ENCODE assay signal across 8 cellular contexts in the genomic region with DNA sequence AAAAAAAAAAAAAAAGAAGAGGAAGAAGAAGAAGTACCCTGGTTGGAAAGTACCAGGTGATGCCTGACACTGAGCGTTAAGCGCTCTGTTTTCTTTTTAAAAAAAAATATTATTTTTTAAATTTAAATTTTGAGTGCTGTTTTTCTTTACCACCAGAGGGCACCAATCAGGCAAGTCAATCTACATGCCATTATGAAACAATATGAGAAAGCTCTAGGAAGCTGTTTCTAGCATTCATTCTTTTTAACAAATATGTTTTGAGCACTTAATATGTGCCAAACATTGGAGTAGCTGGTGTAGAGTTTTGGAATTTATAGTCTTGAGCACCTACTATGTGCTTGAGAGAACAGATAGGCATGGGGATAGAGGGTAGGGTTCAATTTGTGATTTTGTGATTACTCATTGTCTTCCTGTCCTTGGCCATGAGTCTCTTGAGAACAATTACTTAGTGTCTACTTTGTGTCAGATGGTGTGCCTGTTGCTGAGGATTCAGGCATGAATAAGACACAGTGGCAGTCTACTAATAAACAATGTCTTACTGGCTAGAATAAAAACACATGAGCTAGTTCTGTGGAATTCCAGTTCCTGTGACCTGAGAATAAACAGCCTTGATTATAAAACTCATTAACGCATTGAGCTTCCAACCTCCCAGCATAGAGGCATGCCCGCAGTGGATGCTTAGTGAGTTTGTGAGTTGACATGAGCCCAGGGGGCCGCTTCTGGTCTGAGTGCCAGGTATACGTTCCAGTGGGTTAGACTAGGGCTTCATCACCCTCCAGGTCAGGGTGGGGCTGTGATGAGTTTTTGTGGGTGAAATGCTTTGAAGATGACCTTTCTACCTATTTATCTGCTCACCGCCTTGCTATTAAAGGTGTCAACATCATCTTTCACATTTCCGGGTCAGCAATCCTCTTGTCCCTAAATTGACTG.
A peak's percentile ranks its signal among the peaks of the same experiment; 100 is the strongest.
DNase-seq lines count a peak whose midpoint lies in the region; ATAC-seq, FAIRE-seq and TF ChIP-seq lines count a peak whose summit lies in the region.

No MANE protein-coding gene starts in this region.

- peak; percentile 67 for TF ChIP-seq CTCF in AG10803 (conservative IDR thresholded peaks at IDR 0.05; ENCODE audit: low read length)
- peak; percentile 49 for TF ChIP-seq CTCF in GM12865 (IDR thresholded peaks at IDR 0.05; ENCODE audit: insufficient read depth, low read depth, low read length, missing control alignments)

- H3K4me3 Mint-ChIP-seq in stimulated activated naive B cell treated with anti-CD40 and anti-IgM and Interleukin-4, amounts not matched to agents 10 μg/mL and 1 μg/mL and 100 μg/mL, for 72 hours: no peak overlapping the region

- peaks cover 26 to 40% of the 10 kb centered on the region in 2 donors for H3K4me1 Mint-ChIP-seq in stimulated activated naive B cell treated with anti-CD40 and anti-IgM and Interleukin-4, amounts not matched to agents 10 μg/mL and 1 μg/mL and 100 μg/mL, for 72 hours

- peak; percentile 97 for FAIRE-seq in islet of Langerhans (lab: Jason Lieb, UNC)

- H3K27ac Mint-ChIP-seq in stimulated activated naive B cell treated with anti-CD40 and anti-IgM and Interleukin-4, amounts not matched to agents 10 μg/mL and 1 μg/mL and 100 μg/mL, for 72 hours: peak overlapping the region; percentile 78

- H3K4me3 ChIP-seq in AG10803 (ENCODE audit: low read length): no peak overlapping the region
- no peak overlapping the region for H3K4me3 ChIP-seq in GM12865 (ENCODE audit: low read depth, low read length)

- no peaks in the 10 kb centered on the region for H3K9me3 Mint-ChIP-seq in stimulated activated naive B cell treated with anti-CD40 and anti-IgM and Interleukin-4, amounts not matched to agents 10 μg/mL and 1 μg/mL and 100 μg/mL, for 72 hours

- peak; percentile 2 to 5 for ATAC-seq in stimulated activated naive B cell treated with anti-CD40 and anti-IgM and Interleukin-4, amounts not matched to agents 10 μg/mL and 1 μg/mL and 100 μg/mL, for 72 hours (replicated peaks)

- H3K36me3 Mint-ChIP-seq in stimulated activated naive B cell treated with anti-CD40 and anti-IgM and Interleukin-4, amounts not matched to agents 10 μg/mL and 1 μg/mL and 100 μg/mL, for 72 hours: peaks cover 4 to 5% of the 10 kb centered on the region in 2 donors

- no peaks in the 10 kb centered on the region for H3K27me3 Mint-ChIP-seq in stimulated activated naive B cell treated with anti-CD40 and anti-IgM and Interleukin-4, amounts not matched to agents 10 μg/mL and 1 μg/mL and 100 μg/mL, for 72 hours

- peak; percentile 86 for DNase-seq in AG10803 (ENCODE audit: low read depth)
- peak; percentile 66 for DNase-seq in GM12865 (ENCODE audit: low read depth)
- DNase-seq in NCI-H446 treated with DMSO at 0.1 percent for 48 hours (lab: John Stamatoyannopoulos, UW): peak; percentile 57
- peak; percentile 75 for DNase-seq in astrocyte of the hippocampus (ENCODE audit: low read depth, low spot score)
- DNase-seq in stimulated activated naive B cell treated with anti-CD40 and anti-IgM and Interleukin-4, amounts not matched to agents 10 μg/mL and 1 μg/mL and 100 μg/mL, for 72 hours: no peak
- DNase-seq in cerebellar nuclear complex (lab: John Stamatoyannopoulos, UW): no peak
- no peak for DNase-seq in NCI-H510A treated with DMSO at 0.1 percent for 48 hours (lab: John Stamatoyannopoulos, UW)

Comparison
In these comparisons a context has a peak if more than half of its experiments do, and no peak if none do; other contexts are left out.
1. DNase-seq: peak in AG10803 (single experiment), GM12865 (single experiment), NCI-H446 treated with DMSO at 0.1 percent for 48 hours (single experiment) and astrocyte of the hippocampus (single experiment); none in stimulated activated naive B cell treated with anti-CD40 and anti-IgM and Interleukin-4, amounts not matched to agents 10 μg/mL and 1 μg/mL and 100 μg/mL, for 72 hours (single experiment), cerebellar nuclear complex (0 of 2) and NCI-H510A treated with DMSO at 0.1 percent for 48 hours (single experiment).